ENCODE assay signal across 1 cellular context in genomic region chr20:50712771-50713676, GRCh38.
TF ChIP-seq lines count a peak whose summit lies in the region.

No MANE protein-coding gene starts in this region.

TF ChIP-seq in WTC11, 78 proteins besides CTCF, POLR2A, EP300 and RAD21 (continued from another document):
- TF ChIP-seq ATF2 (CRISPR knock-in tag; IDR thresholded peaks at IDR 0.05; ENCODE audit: borderline replicate concordance, low read depth) (no peak), NR1H2 (CRISPR knock-in tag; IDR thresholded peaks at IDR 0.05) (no peak), ZNF263 (CRISPR knock-in tag; IDR thresholded peaks at IDR 0.05; ENCODE audit: low read depth) (no peak)
TF ChIP-seq in WTC11: peak in this region for 0.
